16 cellular contexts compared by ENCODE assay signal in genomic region chr12:79634957-79635471, GRCh38. TPM values are rescaled to one million over a fixed set of nuclear protein-coding genes. Genes with fewer than 3 reads are reported as not detected.
DNase-seq lines count a peak whose midpoint lies in the region; TF ChIP-seq lines count a peak whose summit lies in the region.
"Had no signal": no experiment of that assay in that cellular context is flagged by ENCODE, and none has a peak within 500 bp of the region (broad histone marks: within the 10 kb centered on the region; RNA-seq: fewer than 3 reads in every experiment).

No MANE protein-coding gene starts in this region.

- TF ChIP-seq CTCF in mammary epithelial cell (conservative IDR thresholded peaks at IDR 0.05 in 1 of 2, IDR thresholded peaks at IDR 0.05 in 1 of 2; ENCODE audit: extremely low read depth in 1 of 2, insufficient read depth in 1 of 2, low read depth in 1 of 2, low read length in 2 of 2) (no peak), glutamatergic neuron (IDR thresholded peaks at IDR 0.05; ENCODE audit: partially characterized antibody, unreplicated experiment) (no peak), stomach (IDR thresholded peaks at IDR 0.05) (no peak)

- no peak for TF ChIP-seq RAD21 in Ishikawa (IDR thresholded peaks at IDR 0.05; ENCODE audit: low read depth)

- H3K9me3 ChIP-seq in mammary epithelial cell (replicated peaks; ENCODE audit: insufficient read depth, low read length), result no peaks in the 10 kb centered on the region
- H3K9me3 ChIP-seq in stomach, result no peaks in the 10 kb centered on the region
- H3K9me3 ChIP-seq: pancreas, transverse colon had no signal

- H3K4me3 ChIP-seq in mammary epithelial cell (replicated peaks in 1 of 3; ENCODE audit: insufficient read depth in 1 of 3, low read depth in 2 of 3, low read length in 3 of 3) (no peak overlapping the region), stomach (no peak overlapping the region)
- H3K4me3 ChIP-seq: pancreas, transverse colon had no signal

- TF ChIP-seq POLR2A in stomach (IDR thresholded peaks at IDR 0.05), result no peak

- no peaks in the 10 kb centered on the region for H4K20me1 ChIP-seq in mammary epithelial cell (ENCODE audit: insufficient read depth, low read length)

- intact Hi-C loops in mammary epithelial cell (cut with micrococcal nuclease), result loop anchor here (1.0 to 10.0 kb wide), 3 partner anchors 55 to 100 kb away; partner anchors contain the start of gene PAWR
- intact Hi-C loops in stomach (cut with DNase I; ENCODE audit: low total_unique reads), result no loop called here

- H2AFZ ChIP-seq in mammary epithelial cell (ENCODE audit: low read depth, low read length), result no peak overlapping the region

- peak overlapping the region; percentile 40 for H3K4me2 ChIP-seq in mammary epithelial cell (ENCODE audit: insufficient read depth, low read depth, low read length)

- dilution Hi-C loops in mammary epithelial cell (cut with HindIII; ENCODE audit: low sequenced_read_pairs), result loop anchor here (5.0 kb wide), 1 partner anchor 38 kb away; no protein-coding TSS in a partner anchor

- BruUV-seq in mammary epithelial cell (replicated peaks; lab: Mats Ljungman, UMichigan), result no TSS peak

- TF ChIP-seq EP300 in Ishikawa (IDR thresholded peaks at IDR 0.05; ENCODE audit: borderline replicate concordance) (no peak; the same call in 1 of the 2 replicates), stomach (IDR thresholded peaks at IDR 0.05) (no peak)

- no peaks in the 10 kb centered on the region for H3K4me1 Mint-ChIP-seq in glutamatergic neuron (ENCODE audit: low read depth, unreplicated experiment)
- H3K4me1 Mint-ChIP-seq: activated T-helper 17 cell treated with anti-CD3 and anti-CD28 coated beads, Interleukin-2, amount 50 U/mL, for 72 hours had no signal

- H3K9me3 Mint-ChIP-seq in glutamatergic neuron (ENCODE audit: unreplicated experiment), result no peaks in the 10 kb centered on the region
- H3K9me3 Mint-ChIP-seq: activated T-helper 17 cell treated with anti-CD3 and anti-CD28 coated beads, Interleukin-2, amount 50 U/mL, for 72 hours; memory B cell had no signal

- H3K27ac ChIP-seq in mammary epithelial cell (ENCODE audit: insufficient read depth, low read depth, low read length) (peak overlapping the region; percentile 69), stomach (no peak overlapping the region)
- H3K27ac ChIP-seq: HL-60, pancreas, transverse colon had no signal

- no peak overlapping the region for H3K27ac Mint-ChIP-seq in glutamatergic neuron (ENCODE audit: unreplicated experiment)
- H3K27ac Mint-ChIP-seq: activated T-helper 17 cell treated with anti-CD3 and anti-CD28 coated beads, Interleukin-2, amount 50 U/mL, for 72 hours; memory B cell had no signal

- H3K27me3 ChIP-seq in mammary epithelial cell (ENCODE audit: insufficient read depth, low read length) (no peaks in the 10 kb centered on the region), stomach (no peaks in the 10 kb centered on the region)
- H3K27me3 ChIP-seq: pancreas, transverse colon had no signal

- peaks cover 18% of the 10 kb centered on the region for H3K4me1 ChIP-seq in mammary epithelial cell (ENCODE audit: insufficient read depth, low read length)
- peaks cover 0 to 10% (median 3%) of the 10 kb centered on the region in 4 donors for H3K4me1 ChIP-seq in stomach

- H3K36me3 Mint-ChIP-seq in glutamatergic neuron (ENCODE audit: unreplicated experiment), result no peaks in the 10 kb centered on the region

- H3K79me2 ChIP-seq in mammary epithelial cell (ENCODE audit: insufficient read depth, low read length), result peaks cover 68% of the 10 kb centered on the region

- H3K9ac ChIP-seq in mammary epithelial cell (ENCODE audit: insufficient read depth, low read length), result no peak overlapping the region

- no peak overlapping the region for H3K4me3 Mint-ChIP-seq in glutamatergic neuron (ENCODE audit: unreplicated experiment)
- H3K4me3 Mint-ChIP-seq: activated T-helper 17 cell treated with anti-CD3 and anti-CD28 coated beads, Interleukin-2, amount 50 U/mL, for 72 hours; memory B cell had no signal

- H3K27me3 Mint-ChIP-seq in glutamatergic neuron (ENCODE audit: unreplicated experiment), result no peaks in the 10 kb centered on the region
- H3K27me3 Mint-ChIP-seq: activated T-helper 17 cell treated with anti-CD3 and anti-CD28 coated beads, Interleukin-2, amount 50 U/mL, for 72 hours; memory B cell had no signal

- CTCF ChIA-PET in mammary epithelial cell (lab: Charles Lee; ENCODE audit: low non-redundant PET), result no interaction called here

- WGBS in mammary epithelial cell (ENCODE audit: low coverage, missing lambda C conversion rate), result 0% methylated on average over 1 of the region's 1 CpG
- 87 to 98% (median 97%) methylated on average over 1 of the region's 1 CpG for WGBS in stomach, 5 donors

- in situ Hi-C loops in mammary epithelial cell (cut with MboI; ENCODE audit: low sequenced_read_pairs in 2 of 2), result no loop called here

- DNase-seq in AG08395 (ENCODE audit: low spot score) (peak; percentile 53), mammary epithelial cell (peak; percentile 81), kidney tubule cell (ENCODE audit: low spot score) (peak; percentile 47), RKO (ENCODE audit: low spot score) (no peak), glutamatergic neuron (no peak), stomach (no peak)
- DNase-seq in activated CD4-positive, CD25-positive, alpha-beta regulatory T cell (lab: John Stamatoyannopoulos, UW), result no peak
- DNase-seq: activated CD4-positive, alpha-beta T cell treated with anti-CD3 and anti-CD28 coated beads for 48 hours; hippocampal formation; pancreas; stimulated activated CD4-positive, alpha-beta T cell treated with anti-CD3 and anti-CD28 coated beads, Interleukin-15, amount 100 ng/mL, for 24 hours; transverse colon had no signal

- H3K36me3 ChIP-seq in mammary epithelial cell (ENCODE audit: insufficient read depth, low read length) (no peaks in the 10 kb centered on the region), stomach (no peaks in the 10 kb centered on the region)
- H3K36me3 ChIP-seq: pancreas, transverse colon had no signal

TF ChIP-seq in Ishikawa, 13 proteins besides CTCF, POLR2A, EP300 and RAD21:
- TF ChIP-seq TEAD4 (IDR thresholded peaks at IDR 0.05), result peak; percentile 49; the same call in 1 of the 2 replicates
- 0 out of 2 replicates have a peak, but pooled peaks have one; percentile 15 for TF ChIP-seq FOXM1 (IDR thresholded peaks at IDR 0.05; ENCODE audit: borderline replicate concordance, low read depth)
- TF ChIP-seq CEBPB (IDR thresholded peaks at IDR 0.05), result peak; percentile 84
- peak; percentile 63; the same call in 1 of the 2 replicates for TF ChIP-seq NFIC (IDR thresholded peaks at IDR 0.05)
- no peak for TF ChIP-seq EGR1 (IDR thresholded peaks at IDR 0.05)
- no peak for TF ChIP-seq USF1 (IDR thresholded peaks at IDR 0.05)
- no peak; the same call in 1 of the 2 replicates for TF ChIP-seq TCF12 (IDR thresholded peaks at IDR 0.05; ENCODE audit: low read depth)
- no peak for TF ChIP-seq REST (IDR thresholded peaks at IDR 0.05; ENCODE audit: low read depth)
- TF ChIP-seq MAX (IDR thresholded peaks at IDR 0.05), result no peak
- no peak for TF ChIP-seq ZBTB7A (IDR thresholded peaks at IDR 0.05; ENCODE audit: low read depth)
- no peak for TF ChIP-seq CREB1 (IDR thresholded peaks at IDR 0.05; ENCODE audit: low read depth)
- no peak for TF ChIP-seq TAF1 (IDR thresholded peaks at IDR 0.05; ENCODE audit: low read depth)
- TF ChIP-seq YY1 (IDR thresholded peaks at IDR 0.05; ENCODE audit: low read depth), result no peak

RNA-seq across cellular contexts. Expression of gene PAWR, which starts 55.8 kb away (rescaled TPM):
- total RNA-seq in mammary epithelial cell (100 to 1,000 TPM; 108 to 179 TPM), glutamatergic neuron (ENCODE audit: unreplicated experiment) (7.0 TPM), stomach (100 to 1,000 TPM in 3 of 5 donors, 10 to 100 TPM in 2; 75.6 to 662 (median 391) TPM)
- polyA plus RNA-seq in mammary epithelial cell (10.4 TPM), stomach (10 to 100 TPM; 10.1 to 23.3 (median 19.9) TPM)
- 10.6 TPM for polyA minus RNA-seq in mammary epithelial cell

Comparison
In these comparisons a context has a peak if more than half of its experiments do, and no peak if none do; other contexts are left out.
1. DNase-seq: peak in AG08395 (single experiment), mammary epithelial cell (single experiment) and kidney tubule cell (single experiment); none in activated CD4-positive, CD25-positive, alpha-beta regulatory T cell (0 of 4), RKO (single experiment), glutamatergic neuron (single experiment) and stomach (single experiment).